In genomic region chr5:154999865-155000264, GRCh38 we compare ENCODE assay signal across 20 cellular contexts. TPM values are rescaled to one million over a fixed set of nuclear protein-coding genes. Genes with fewer than 3 reads are reported as not detected.
DNase-seq lines count a peak whose midpoint lies in the region; ATAC-seq and TF ChIP-seq lines count a peak whose summit lies in the region.
"Had no signal": no experiment of that assay in that cellular context is flagged by ENCODE, and none has a peak within 500 bp of the region (broad histone marks: within the 10 kb centered on the region; RNA-seq: fewer than 3 reads in every experiment).

No MANE protein-coding gene starts in this region.

- DNase-seq in MG63 = no peak
- no peak for DNase-seq in ecto neural progenitor cell (ENCODE audit: low spot score)
- no peak for DNase-seq in substantia nigra (lab: John Stamatoyannopoulos, UW)
- no peak for DNase-seq in NCI-H524 (lab: John Stamatoyannopoulos, UW)
- DNase-seq: C1 segment of cervical spinal cord, DND-41, KBM-7, NCI-H1436, NCI-H2029, NCI-H2171 treated with DMSO at 0.1 percent for 48 hours, NCI-H446 treated with DMSO at 0.1 percent for 48 hours, NCI-H748 treated with DMSO at 0.1 percent for 48 hours, RPMI8226, SIG-M5 had no signal

- H3K9me3 ChIP-seq in OCI-LY3 (ENCODE audit: insufficient read depth, low read length) (no peaks in the 10 kb centered on the region), MG63 (no peaks in the 10 kb centered on the region)

- peaks cover 23% of the 10 kb centered on the region for H3K4me1 ChIP-seq in OCI-LY3 (ENCODE audit: low read length)

- peak; percentile 65 for ATAC-seq in GM18505 (IDR thresholded peaks at IDR 0.05; ENCODE audit: unreplicated experiment)
- ATAC-seq in GM21367 (IDR thresholded peaks at IDR 0.05; ENCODE audit: unreplicated experiment) = peak; percentile 64
- ATAC-seq in HG02870 (IDR thresholded peaks at IDR 0.05; ENCODE audit: unreplicated experiment) = peak; percentile 85
- ATAC-seq: GM23338, HCT116 had no signal

- no peaks in the 10 kb centered on the region for H4K20me1 ChIP-seq in OCI-LY3 (ENCODE audit: insufficient read depth, low read length)

- H3K9ac ChIP-seq in OCI-LY3 (ENCODE audit: low read length) = no peak overlapping the region

- H3K27me3 ChIP-seq in OCI-LY3 (ENCODE audit: low read depth, low read length) (no peaks in the 10 kb centered on the region), MG63 (no peaks in the 10 kb centered on the region)

- no peaks in the 10 kb centered on the region for H3K36me3 ChIP-seq in OCI-LY3 (replicated peaks; ENCODE audit: low read depth, low read length)
- H3K36me3 ChIP-seq in MG63 = no peaks in the 10 kb centered on the region

- H3K27ac ChIP-seq in OCI-LY3 (ENCODE audit: low read length) = no peak overlapping the region
- no peak overlapping the region for H3K27ac ChIP-seq in substantia nigra (ENCODE audit: low read depth, low read length, poor library complexity, severe bottlenecking)

- H3K4me3 ChIP-seq in OCI-LY3 (ENCODE audit: low read length) (no peak overlapping the region), MG63 (no peak overlapping the region)
- H3K4me3 ChIP-seq: GM23338 had no signal

- TF ChIP-seq POLR2A in GM18505 (IDR thresholded peaks at IDR 0.05; ENCODE audit: borderline replicate concordance, extremely low read depth, insufficient read depth, insufficient read length) = no peak

- H2AFZ ChIP-seq in OCI-LY3 (ENCODE audit: low read depth, low read length) = no peak overlapping the region
- H2AFZ ChIP-seq: GM23338 had no signal

- TF ChIP-seq CTCF in OCI-LY3 (IDR thresholded peaks at IDR 0.05; ENCODE audit: low read depth, low read length) = no peak

- no peaks in the 10 kb centered on the region for H3K79me2 ChIP-seq in OCI-LY3 (ENCODE audit: low read length)

- peak overlapping the region; percentile 5; the same call in 1 of the 2 replicates for H3K4me2 ChIP-seq in OCI-LY3 (ENCODE audit: low read length)
- H3K4me2 ChIP-seq: GM23338 had no signal

RNA-seq across cellular contexts. Expression of gene KIF4B, which starts 13.7 kb away (rescaled TPM):
- total RNA-seq in MG63 (2014; rRNA removed; shearing (Covaris generic); ENCODE audit: low replicate concordance) = 0.03 and 0.10 TPM in 2 replicates
- total RNA-seq: GM23338 had no signal

RNA-seq across cellular contexts. Expression of gene MRPL22, which starts 59.0 kb away (rescaled TPM):
- 57.4 and 104 TPM in 2 replicates for total RNA-seq in MG63 (2014; rRNA removed; shearing (Covaris generic); ENCODE audit: low replicate concordance)
